8 cellular contexts compared by ENCODE assay signal in the genomic region with DNA sequence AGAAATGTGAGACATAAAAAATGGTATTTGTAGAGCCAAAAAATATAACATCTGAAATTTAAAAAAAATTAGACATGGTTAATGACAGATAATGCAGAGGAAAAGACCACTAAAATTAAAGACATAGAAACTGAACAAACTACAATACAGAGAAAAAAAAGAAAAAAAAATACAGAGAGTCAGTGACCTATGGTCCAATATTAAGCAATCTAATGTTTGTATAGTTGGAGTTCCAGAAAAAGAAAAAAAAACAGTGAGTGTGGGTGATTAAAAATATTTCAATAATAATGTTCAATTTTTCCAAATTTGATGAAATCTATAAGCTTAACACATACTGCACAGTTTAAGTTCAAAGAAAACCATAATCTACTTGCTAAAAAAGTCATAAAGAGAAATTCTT.
"Had no signal": no experiment of that assay in that cellular context is flagged by ENCODE, and none has a peak within 500 bp of the region (broad histone marks: within the 10 kb centered on the region; RNA-seq: fewer than 3 reads in every experiment).

No MANE protein-coding gene starts in this region.

- H3K9ac ChIP-seq: GM23248, KMS-11 had no signal

- DNase-seq: GM23248, GOT3, H7, HFFc6 had no signal

- H3K4me3 ChIP-seq: GM23248, HAP-1 had no signal

- H3K36me3 Mint-ChIP-seq: IgD-negative memory B cell had no signal

- H3K4me1 Mint-ChIP-seq: IgD-negative memory B cell had no signal

- H3K36me3 ChIP-seq: HAP-1 had no signal

- H3K4me3 Mint-ChIP-seq: HFFc6, IgD-negative memory B cell had no signal

- H3K27ac Mint-ChIP-seq: HFFc6, IgD-negative memory B cell had no signal

- H3K27ac ChIP-seq: GM23248, KMS-11 had no signal

- H3K9me3 Mint-ChIP-seq: HFFc6 had no signal

- ATAC-seq: HCT116 had no signal

- H3K4me1 ChIP-seq: HAP-1 had no signal

- H3K9me3 ChIP-seq: HAP-1 had no signal

- H3K27me3 Mint-ChIP-seq: IgD-negative memory B cell had no signal
